ENCODE assay signal across 23 cellular contexts in the genomic region with DNA sequence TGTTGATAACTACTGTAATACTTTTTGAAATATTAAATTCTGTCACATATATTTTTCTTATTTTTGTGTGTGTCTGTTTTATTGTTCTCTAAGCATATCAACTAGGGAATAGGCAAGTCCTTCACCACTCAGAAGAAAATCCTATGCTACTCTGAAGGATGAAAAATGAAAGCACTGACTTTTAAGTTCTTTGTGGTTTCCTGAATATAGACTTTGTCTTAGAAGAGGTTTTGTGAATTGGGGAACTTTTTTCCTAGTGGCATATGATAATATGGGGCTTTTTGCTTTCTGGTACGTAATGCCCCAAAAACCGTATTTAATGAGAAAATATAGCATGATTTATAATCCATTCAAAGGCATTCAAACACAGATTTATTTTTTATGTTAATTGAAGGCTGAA.
"Had no signal": no experiment of that assay in that cellular context is flagged by ENCODE, and none has a peak within 500 bp of the region (broad histone marks: within the 10 kb centered on the region; RNA-seq: fewer than 3 reads in every experiment).

No MANE protein-coding gene starts in this region.

- H3K4me1 ChIP-seq: adrenal gland, body of pancreas, heart left ventricle, left lung, lower lobe of right lung had no signal

- H3K9me3 Mint-ChIP-seq: activated CD4-positive, alpha-beta memory T cell treated with anti-CD3 and anti-CD28 coated beads for 36 hours; activated T-cell treated with anti-CD3 and anti-CD28 coated beads, Interleukin-2, amount 50 U/mL, for 4 hours; nephron had no signal

- H3K9me3 ChIP-seq: adrenal gland, body of pancreas, heart left ventricle, left lung, lower lobe of right lung, tibial nerve had no signal

- H3K27ac ChIP-seq: adrenal gland, body of pancreas, cardiac muscle cell, heart left ventricle, left lung, lower lobe of right lung, tibial nerve had no signal

- H3K27me3 ChIP-seq: adrenal gland, body of pancreas, cardiac muscle cell, heart left ventricle, left lung, tibial nerve had no signal

- DNase-seq: activated CD4-positive, alpha-beta memory T cell treated with anti-CD3 and anti-CD28 coated beads for 36 hours; activated CD4-positive, alpha-beta T cell treated with anti-CD3 and anti-CD28 coated beads, Interleukin-2, amount 10 ng/mL, durations not matched to agents 24 days and 14 days; activated CD4-positive, CD25-positive, alpha-beta regulatory T cell treated with anti-CD3 and anti-CD28 coated beads, Interleukin-2, amount 50 U/mL, for 72 hours; activated naive CD4-positive, alpha-beta T cell; activated T-cell treated with anti-CD3 and anti-CD28 coated beads, Interleukin-2, amount 50 U/mL, for 4 hours; adrenal gland; aorta; body of pancreas; endodermal cell; foreskin fibroblast; heart left ventricle; left lung; lower lobe of right lung; posterior cingulate gyrus; right cardiac atrium; stimulated activated CD4-positive, alpha-beta T cell treated with anti-CD3 and anti-CD28 coated beads, Interleukin-15, amount 100 ng/mL, for 24 hours; stimulated activated CD4-positive, alpha-beta T cell treated with anti-CD3 and anti-CD28 coated beads, Interleukin-2, amount 100 ng/mL, for 24 hours; stimulated activated naive B cell treated with anti-CD40 and anti-IgM and Interleukin-4, amounts not matched to agents 10 μg/mL and 1 μg/mL and 100 μg/mL, for 72 hours had no signal

- H3K4me3 Mint-ChIP-seq: activated CD4-positive, alpha-beta memory T cell treated with anti-CD3 and anti-CD28 coated beads for 36 hours; activated CD4-positive, alpha-beta T cell treated with anti-CD3 and anti-CD28 coated beads, Interleukin-2, amount 10 ng/mL, durations not matched to agents 24 days and 14 days; activated T-cell treated with anti-CD3 and anti-CD28 coated beads, Interleukin-2, amount 50 U/mL, for 4 hours; endodermal cell; nephron; stimulated activated naive B cell treated with anti-CD40 and anti-IgM and Interleukin-4, amounts not matched to agents 10 μg/mL and 1 μg/mL and 100 μg/mL, for 72 hours had no signal

- ATAC-seq: activated T-cell treated with anti-CD3 and anti-CD28 coated beads, Interleukin-2, amount 50 U/mL, for 4 hours; body of pancreas; esophagus mucosa; heart left ventricle; left lung; lower lobe of right lung; right cardiac atrium; stimulated activated naive B cell treated with anti-CD40 and anti-IgM and Interleukin-4, amounts not matched to agents 10 μg/mL and 1 μg/mL and 100 μg/mL, for 72 hours had no signal

- H3K27ac Mint-ChIP-seq: activated CD4-positive, alpha-beta memory T cell treated with anti-CD3 and anti-CD28 coated beads for 36 hours; activated CD4-positive, alpha-beta T cell treated with anti-CD3 and anti-CD28 coated beads, Interleukin-2, amount 10 ng/mL, durations not matched to agents 24 days and 14 days; activated naive CD4-positive, alpha-beta T cell treated with anti-CD3 and anti-CD28 coated beads, Interleukin-2, amount 50 U/mL, for 72 hours; endodermal cell; nephron; stimulated activated naive B cell treated with anti-CD40 and anti-IgM and Interleukin-4, amounts not matched to agents 10 μg/mL and 1 μg/mL and 100 μg/mL, for 72 hours had no signal

- H3K36me3 Mint-ChIP-seq: activated CD4-positive, alpha-beta memory T cell treated with anti-CD3 and anti-CD28 coated beads for 36 hours; activated naive CD4-positive, alpha-beta T cell treated with anti-CD3 and anti-CD28 coated beads, Interleukin-2, amount 50 U/mL, for 72 hours; stimulated activated naive B cell treated with anti-CD40 and anti-IgM and Interleukin-4, amounts not matched to agents 10 μg/mL and 1 μg/mL and 100 μg/mL, for 72 hours had no signal

- H3K4me1 Mint-ChIP-seq: nephron had no signal

- H3K4me3 ChIP-seq: adrenal gland, body of pancreas, cardiac muscle cell, heart left ventricle, left lung, lower lobe of right lung, tibial nerve had no signal

- H3K27me3 Mint-ChIP-seq: activated CD4-positive, alpha-beta memory T cell treated with anti-CD3 and anti-CD28 coated beads for 36 hours had no signal

- H3K36me3 ChIP-seq: adrenal gland, cardiac muscle cell, heart left ventricle, left lung, lower lobe of right lung, tibial nerve had no signal
